In genomic region chr6:2999621-3000455, GRCh38 we compare ENCODE assay signal across 8 cellular contexts. TPM values are rescaled to one million over a fixed set of nuclear protein-coding genes. Genes with fewer than 3 reads are reported as not detected.
DNase-seq lines count a peak whose midpoint lies in the region; ATAC-seq and TF ChIP-seq lines count a peak whose summit lies in the region.

A gene with protein sequence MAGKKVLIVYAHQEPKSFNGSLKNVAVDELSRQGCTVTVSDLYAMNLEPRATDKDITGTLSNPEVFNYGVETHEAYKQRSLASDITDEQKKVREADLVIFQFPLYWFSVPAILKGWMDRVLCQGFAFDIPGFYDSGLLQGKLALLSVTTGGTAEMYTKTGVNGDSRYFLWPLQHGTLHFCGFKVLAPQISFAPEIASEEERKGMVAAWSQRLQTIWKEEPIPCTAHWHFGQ (plus strand): TSS chr6:2999894. CDS start chr6:3006553, 6,659 bp downstream.

- peak within 1 kb of the TSS; percentile 76 for H3K27ac ChIP-seq in ACC112 (ENCODE audit: low read depth, low read length)

- H3K36me3 ChIP-seq in ACC112 (ENCODE audit: insufficient read depth, low read length): peaks cover 4% of the 10 kb centered on the region; the same call in 1 of the 2 replicates
- no peaks in the 10 kb centered on the region for H3K36me3 ChIP-seq in kidney epithelial cell (ENCODE audit: control insufficient read depth, insufficient read depth, low read length)

- peaks cover 5% of the 10 kb centered on the region for H3K79me2 ChIP-seq in ACC112 (ENCODE audit: control insufficient read depth, insufficient read depth, low read length, unreplicated experiment)

- peak; percentile 2 for TF ChIP-seq CTCF in kidney epithelial cell (IDR thresholded peaks at IDR 0.05; ENCODE audit: insufficient read depth, low read length, poor library complexity, severe bottlenecking)

- H3K4me3 ChIP-seq in ACC112 (ENCODE audit: low read depth, low read length) (peak within 1 kb of the TSS; percentile 98), kidney epithelial cell (ENCODE audit: low read depth, low read length) (peak within 1 kb of the TSS; percentile 76)

- H3K27me3 ChIP-seq in ACC112 (ENCODE audit: insufficient read depth, low read length) (no peaks in the 10 kb centered on the region), kidney epithelial cell (ENCODE audit: control insufficient read depth, insufficient read depth, low read length) (no peaks in the 10 kb centered on the region)

- H2AFZ ChIP-seq in ACC112 (ENCODE audit: low read length, unreplicated experiment): peak within 1 kb of the TSS; percentile 74

- ATAC-seq in GM18867 (IDR thresholded peaks at IDR 0.05; ENCODE audit: unreplicated experiment): peak; percentile 70
- ATAC-seq in HG03097 (IDR thresholded peaks at IDR 0.05; ENCODE audit: low FRiP score, unreplicated experiment): peak; percentile 51

- H3K4me1 ChIP-seq in ACC112 (ENCODE audit: control insufficient read depth, insufficient read depth, low read length, unreplicated experiment): peaks cover 8% of the 10 kb centered on the region

- peak; percentile 95 for DNase-seq in NCI-H2227 (lab: John Stamatoyannopoulos, UW; ENCODE audit: unreplicated experiment)
- peak; percentile 94 for DNase-seq in activated CD4-positive, CD25-positive, alpha-beta regulatory T cell treated with anti-CD3 and anti-CD28 coated beads, Interleukin-2, amount 50 U/mL, for 72 hours
- DNase-seq in cerebellar nuclear complex (lab: John Stamatoyannopoulos, UW): peak; percentile 60 to 68
- DNase-seq in kidney epithelial cell (ENCODE audit: low read depth): no peak
- peak; percentile 95 for DNase-seq in stimulated activated CD4-positive, alpha-beta T cell treated with anti-CD3 and anti-CD28 coated beads, Interleukin-15, amount 100 ng/mL, for 24 hours

RNA-seq across cellular contexts. Expression of the gene that starts here (rescaled TPM):
- 10.7 and 19.2 TPM in 2 replicates for total RNA-seq in kidney epithelial cell
